ENCODE assay signal across 8 cellular contexts in genomic region chr1:161981126-161981525, GRCh38. TPM values are rescaled to one million over a fixed set of nuclear protein-coding genes. Genes with fewer than 3 reads are reported as not detected.
"Had no signal": no experiment of that assay in that cellular context is flagged by ENCODE, and none has a peak within 500 bp of the region (broad histone marks: within the 10 kb centered on the region; RNA-seq: fewer than 3 reads in every experiment).

No MANE protein-coding gene starts in this region.

- H3K9me3 ChIP-seq: HAP-1 had no signal

- H3K27ac ChIP-seq: GM23248 had no signal

- H3K36me3 ChIP-seq: HAP-1 had no signal

- H2AFZ ChIP-seq: GM23248 had no signal

- ATAC-seq: HCT116 had no signal

- H3K4me3 ChIP-seq: GM23248, HAP-1, K562 had no signal

- H3K9ac ChIP-seq: GM23248 had no signal

- H3K4me1 ChIP-seq: HAP-1 had no signal

- DNase-seq: GM23248, GOT3, HFFc6, IMR-90, KG1 had no signal

RNA-seq across cellular contexts. Expression of gene OLFML2B, which starts 42.5 kb away (rescaled TPM):
- total RNA-seq: K562 had no signal
